Comparison of ENCODE assay signal across 8 cellular contexts in the genomic region with DNA sequence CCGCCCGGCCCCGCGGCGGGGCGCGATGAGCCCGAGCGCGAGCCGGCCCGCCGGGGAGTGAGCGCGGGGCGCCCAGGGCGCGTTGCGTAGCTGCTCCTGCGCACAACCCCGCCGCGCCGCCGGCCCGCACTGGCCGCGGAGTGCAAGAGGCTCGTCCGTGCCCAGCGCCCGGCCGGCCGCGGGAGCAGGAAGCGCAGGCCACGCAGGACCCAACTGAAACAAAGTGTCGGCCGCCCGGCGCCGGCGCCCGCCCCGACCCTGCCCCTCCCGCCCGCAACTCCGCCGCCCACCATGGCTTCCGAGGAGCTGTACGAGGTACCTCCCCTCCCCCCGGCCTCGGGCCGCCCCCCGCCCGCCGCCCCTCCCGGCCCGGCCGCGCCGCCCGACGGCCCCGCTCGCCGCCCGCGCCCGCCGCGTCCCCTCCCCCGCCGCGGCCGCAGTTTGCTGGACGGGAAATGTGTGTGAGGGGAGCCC. TPM values are rescaled to one million over a fixed set of nuclear protein-coding genes. Genes with fewer than 3 reads are reported as not detected.
DNase-seq lines count a peak whose midpoint lies in the region; ATAC-seq and TF ChIP-seq lines count a peak whose summit lies in the region.

No MANE protein-coding gene starts in this region.

- H3K36me3 ChIP-seq in duodenal mucosa (ENCODE audit: control insufficient read depth in 1 of 2, insufficient read depth in 2 of 2, low read length in 2 of 2), result no peaks in the 10 kb centered on the region
- H3K36me3 ChIP-seq in mucosa of descending colon (ENCODE audit: low read depth), result no peaks in the 10 kb centered on the region
- H3K36me3 ChIP-seq in urinary bladder (ENCODE audit: insufficient read depth), result no peaks in the 10 kb centered on the region

- POLR2A ChIA-PET in activated CD4-positive, alpha-beta memory T cell treated with anti-CD3 and anti-CD28 coated beads for 36 hours (lab: Charles Lee), result interaction anchor here (0.6 to 2.5 kb wide), 5 partner anchors 13 to 420 kb away, joined by 3 to 13 read pairs (median 3); a partner anchor contains a TSS
- POLR2A ChIA-PET in activated CD4-positive, alpha-beta memory T cell treated with anti-CD3 and anti-CD28 coated beads, Interleukin-2, amount 10 ng/mL, durations not matched to agents 7 days and 5 days (lab: Charles Lee), result interaction anchor here (2.0 to 2.3 kb wide), 2 partner anchors 14 to 166 kb away, joined by 7 to 8 read pairs; no protein-coding TSS in a partner anchor

- peaks cover 58% of the 10 kb centered on the region for H3K4me1 Mint-ChIP-seq in activated CD4-positive, alpha-beta memory T cell treated with anti-CD3 and anti-CD28 coated beads for 36 hours (ENCODE audit: low read depth)
- peaks cover 48% of the 10 kb centered on the region for H3K4me1 Mint-ChIP-seq in activated CD4-positive, alpha-beta memory T cell treated with anti-CD3 and anti-CD28 coated beads, Interleukin-2, amount 10 ng/mL, durations not matched to agents 7 days and 5 days

- no peak overlapping the region for H3K4me3 Mint-ChIP-seq in activated CD4-positive, alpha-beta memory T cell treated with anti-CD3 and anti-CD28 coated beads for 36 hours
- H3K4me3 Mint-ChIP-seq in activated CD4-positive, alpha-beta memory T cell treated with anti-CD3 and anti-CD28 coated beads, Interleukin-2, amount 10 ng/mL, durations not matched to agents 7 days and 5 days, result no peak overlapping the region

- H3K4me1 ChIP-seq in duodenal mucosa (ENCODE audit: control insufficient read depth in 1 of 2, insufficient read depth in 2 of 2, low read length in 2 of 2), result peaks cover 21 to 22% of the 10 kb centered on the region in 2 donors
- peaks cover 11% of the 10 kb centered on the region for H3K4me1 ChIP-seq in mucosa of descending colon (ENCODE audit: low read depth)
- H3K4me1 ChIP-seq in urinary bladder (ENCODE audit: insufficient read depth), result no peaks in the 10 kb centered on the region

- under 1% methylated on average over 77 of the region's 77 CpGs for WGBS in urinary bladder

- DNase-seq in activated CD4-positive, alpha-beta memory T cell treated with anti-CD3 and anti-CD28 coated beads for 36 hours, result peak; percentile 54
- no peak for DNase-seq in activated CD4-positive, alpha-beta memory T cell treated with anti-CD3 and anti-CD28 coated beads, Interleukin-2, amount 10 ng/mL, durations not matched to agents 7 days and 5 days
- DNase-seq in RKO (ENCODE audit: low spot score) (peak; percentile 1), mucosa of descending colon (peak in 2 of 3 donors; percentile 45 to 74), hippocampal formation (lab: John Stamatoyannopoulos, UW) (no peak)

- H3K27me3 Mint-ChIP-seq in activated CD4-positive, alpha-beta memory T cell treated with anti-CD3 and anti-CD28 coated beads for 36 hours, result peaks cover 10% of the 10 kb centered on the region
- peaks cover 28% of the 10 kb centered on the region for H3K27me3 Mint-ChIP-seq in activated CD4-positive, alpha-beta memory T cell treated with anti-CD3 and anti-CD28 coated beads, Interleukin-2, amount 10 ng/mL, durations not matched to agents 7 days and 5 days

- H3K27ac ChIP-seq in duodenal mucosa (ENCODE audit: low read depth, low read length) (no peak overlapping the region), urinary bladder (ENCODE audit: low read depth) (peak overlapping the region; percentile 81)

- no peak for TF ChIP-seq CTCF in mucosa of descending colon (IDR thresholded peaks at IDR 0.05)

- H3K9me3 ChIP-seq in duodenal mucosa (ENCODE audit: control insufficient read depth in 1 of 2, low read length in 2 of 2), result peaks cover 0 to 4% of the 10 kb centered on the region in 2 donors
- H3K9me3 ChIP-seq in mucosa of descending colon, result no peaks in the 10 kb centered on the region

- H3K27me3 ChIP-seq in duodenal mucosa (ENCODE audit: control insufficient read depth in 1 of 2, insufficient read depth in 2 of 2, low read length in 2 of 2), result no peaks in the 10 kb centered on the region

- H3K4me3 ChIP-seq in duodenal mucosa (ENCODE audit: low read depth in 1 of 2, low read length in 2 of 2) (peak overlapping the region; percentile 71 to 78), mucosa of descending colon (peak overlapping the region; percentile 80), urinary bladder (ENCODE audit: low read depth, low read length) (peak overlapping the region; percentile 100)

- intact Hi-C loops in activated CD4-positive, alpha-beta memory T cell treated with anti-CD3 and anti-CD28 coated beads for 36 hours (cut with micrococcal nuclease), result loop anchor here (5.0 to 10.0 kb wide), 4 partner anchors 488 to 1659 kb away; a partner anchor contains a TSS
- intact Hi-C loops in mucosa of descending colon (cut with DNase I, micrococcal nuclease), result no loop called here

- ATAC-seq in HG02588 (IDR thresholded peaks at IDR 0.05; ENCODE audit: unreplicated experiment) (peak; percentile 15), mucosa of descending colon (no peak)

- no peak overlapping the region for H3K9ac ChIP-seq in duodenal mucosa (ENCODE audit: low read depth in 1 of 2, low read length in 2 of 2)

- H3K9me3 Mint-ChIP-seq in activated CD4-positive, alpha-beta memory T cell treated with anti-CD3 and anti-CD28 coated beads for 36 hours, result peaks cover 12% of the 10 kb centered on the region
- H3K9me3 Mint-ChIP-seq in activated CD4-positive, alpha-beta memory T cell treated with anti-CD3 and anti-CD28 coated beads, Interleukin-2, amount 10 ng/mL, durations not matched to agents 7 days and 5 days, result peaks cover 11% of the 10 kb centered on the region

- H3K27ac Mint-ChIP-seq in activated CD4-positive, alpha-beta memory T cell treated with anti-CD3 and anti-CD28 coated beads for 36 hours, result no peak overlapping the region
- H3K27ac Mint-ChIP-seq in activated CD4-positive, alpha-beta memory T cell treated with anti-CD3 and anti-CD28 coated beads, Interleukin-2, amount 10 ng/mL, durations not matched to agents 7 days and 5 days, result no peak overlapping the region

- CTCF ChIA-PET in activated CD4-positive, alpha-beta memory T cell treated with anti-CD3 and anti-CD28 coated beads for 36 hours (lab: Charles Lee), result no interaction called here
- CTCF ChIA-PET in activated CD4-positive, alpha-beta memory T cell treated with anti-CD3 and anti-CD28 coated beads, Interleukin-2, amount 10 ng/mL, durations not matched to agents 7 days and 5 days (lab: Charles Lee), result interaction anchor here (1.4 kb wide), 1 partner anchor 159 kb away, joined by 3 read pairs; no protein-coding TSS in a partner anchor

- H3K36me3 Mint-ChIP-seq in activated CD4-positive, alpha-beta memory T cell treated with anti-CD3 and anti-CD28 coated beads for 36 hours, result peaks cover 10% of the 10 kb centered on the region
- peaks cover 12% of the 10 kb centered on the region for H3K36me3 Mint-ChIP-seq in activated CD4-positive, alpha-beta memory T cell treated with anti-CD3 and anti-CD28 coated beads, Interleukin-2, amount 10 ng/mL, durations not matched to agents 7 days and 5 days (ENCODE audit: low read depth)

RNA-seq across cellular contexts. Expression of a gene that starts 0.3 kb away (rescaled TPM):
- total RNA-seq in activated CD4-positive, alpha-beta memory T cell treated with anti-CD3 and anti-CD28 coated beads for 36 hours, result 10 to 100 TPM; 22.4 to 24.4 TPM
- 10 to 100 TPM; 27.5 to 30.5 TPM for total RNA-seq in activated CD4-positive, alpha-beta memory T cell treated with anti-CD3 and anti-CD28 coated beads, Interleukin-2, amount 10 ng/mL, durations not matched to agents 7 days and 5 days
- total RNA-seq in mucosa of descending colon (10 to 100 TPM; 58.9 to 74.9 (median 71.9) TPM), urinary bladder (38.2 TPM)
- polyA plus RNA-seq in urinary bladder, result 21.4 TPM

Comparison
In these comparisons a context has a peak if more than half of its experiments do, and no peak if none do; other contexts are left out.
1. DNase-seq: peak in activated CD4-positive, alpha-beta memory T cell treated with anti-CD3 and anti-CD28 coated beads for 36 hours (single experiment), RKO (single experiment) and mucosa of descending colon (2 of 3); none in activated CD4-positive, alpha-beta memory T cell treated with anti-CD3 and anti-CD28 coated beads, Interleukin-2, amount 10 ng/mL, durations not matched to agents 7 days and 5 days (single experiment) and hippocampal formation (0 of 2).
2. Peak in every context shown above with its lines, with median percentiles within 50 percentile points of each other: H3K4me3 ChIP-seq.